ENCODE assay signal across 30 cellular contexts in the genomic region with DNA sequence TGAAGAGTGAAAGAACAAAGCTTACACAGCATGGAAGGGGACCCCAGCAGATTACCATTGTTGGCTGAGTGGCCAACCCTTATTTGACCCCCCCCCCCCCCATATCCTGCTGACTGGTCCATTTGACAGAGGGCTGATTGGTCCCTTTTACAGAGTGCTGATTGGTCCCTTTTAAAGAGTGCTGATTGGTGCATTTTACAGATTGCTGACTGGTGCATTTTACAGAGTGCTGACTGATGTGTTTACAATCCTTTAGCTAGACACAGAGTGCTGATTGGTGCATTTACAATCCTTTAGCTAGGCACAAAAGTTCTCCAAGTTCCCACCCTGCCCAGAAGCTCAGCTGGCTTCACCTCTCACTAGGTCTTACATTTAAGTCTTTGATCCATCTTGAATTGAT.
DNase-seq lines count a peak whose midpoint lies in the region; ATAC-seq, FAIRE-seq and TF ChIP-seq lines count a peak whose summit lies in the region.
"Had no signal": no experiment of that assay in that cellular context is flagged by ENCODE, and none has a peak within 500 bp of the region (broad histone marks: within the 10 kb centered on the region; RNA-seq: fewer than 3 reads in every experiment).

No MANE protein-coding gene starts in this region.

- TF ChIP-seq CTCF in HepG2 (CRISPR knock-in tag; IDR thresholded peaks at IDR 0.05), result no peak
- TF ChIP-seq CTCF in right lobe of liver (IDR thresholded peaks at IDR 0.05), result no peak
- no peak for TF ChIP-seq CTCF in A549 (IDR thresholded peaks at IDR 0.05)

- CTCF ChIA-PET in HepG2 (lab: Yijun Ruan, JAX; ENCODE audit: low intra/inter-chr PET ratio, low total read pairs) (no interaction called here), A549 (lab: Yijun Ruan, JAX) (no interaction called here)

- intact Hi-C loops in HepG2 (cut with micrococcal nuclease; ENCODE audit: unreplicated experiment) (no loop called here), right lobe of liver (cut with DNase I) (no loop called here)

- TF ChIP-seq POLR2A in HepG2 (IDR thresholded peaks at IDR 0.05; ENCODE audit: insufficient read depth in 1 of 2, low read depth in 2 of 2, low read length in 2 of 2) (no peak), right lobe of liver (IDR thresholded peaks at IDR 0.05) (no peak), A549 (IDR thresholded peaks at IDR 0.05; ENCODE audit: low read length) (no peak)

- POLR2A ChIA-PET in HepG2 (lab: Yijun Ruan, JAX) (no interaction called here), A549 (lab: Yijun Ruan, JAX) (no interaction called here)

- FAIRE-seq in HepG2 (lab: Jason Lieb, UNC), result no peak
- no peak for FAIRE-seq in A549 (lab: Jason Lieb, UNC)
- FAIRE-seq: A204.1, D721Med had no signal

- no peak overlapping the region for H2AFZ ChIP-seq in HepG2 (ENCODE audit: low read length)

- ATAC-seq in HepG2, result no peak
- ATAC-seq in right lobe of liver, result no peak
- ATAC-seq in A549, result no peak
- ATAC-seq: CD8-positive, alpha-beta T cell had no signal

- H3K4me3 ChIP-seq in HepG2 (replicated peaks in 1 of 3; ENCODE audit: insufficient read depth in 1 of 3, low read depth in 2 of 3, low read length in 3 of 3) (no peak overlapping the region), right lobe of liver (no peak overlapping the region), A549 (no peak overlapping the region)
- H3K4me3 ChIP-seq: BLaER1; BLaER1 treated with 17β-estradiol and CSF1 and Interleukin-3, amounts not matched to agents 10 nM and 100 nM had no signal

- no peak overlapping the region for H3K4me2 ChIP-seq in HepG2 (ENCODE audit: low read depth, low read length)
- no peak overlapping the region for H3K4me2 ChIP-seq in A549
- H3K4me2 ChIP-seq: BLaER1; BLaER1 treated with 17β-estradiol and CSF1 and Interleukin-3, amounts not matched to agents 10 nM and 100 nM had no signal

- TF ChIP-seq RAD21 in HepG2 (CRISPR knock-in tag; IDR thresholded peaks at IDR 0.05) (no peak), A549 (conservative IDR thresholded peaks at IDR 0.05 in 1 of 2, IDR thresholded peaks at IDR 0.05 in 1 of 2) (no peak)

- no peak overlapping the region for H3K9ac ChIP-seq in HepG2 (ENCODE audit: insufficient read depth, low read depth, low read length)
- H3K9ac ChIP-seq: BLaER1; BLaER1 treated with 17β-estradiol and CSF1 and Interleukin-3, amounts not matched to agents 10 nM and 100 nM had no signal

- no peaks in the 10 kb centered on the region for H3K36me3 ChIP-seq in HepG2 (replicated peaks in 1 of 2; ENCODE audit: control insufficient read depth in 1 of 2, insufficient read depth in 2 of 2, low read length in 2 of 2)
- no peaks in the 10 kb centered on the region for H3K36me3 ChIP-seq in right lobe of liver
- H3K36me3 ChIP-seq: BE2C; BLaER1; BLaER1 treated with 17β-estradiol and CSF1 and Interleukin-3, amounts not matched to agents 10 nM and 100 nM had no signal

- H3K27ac ChIP-seq in HepG2 (ENCODE audit: extremely low read length, insufficient read depth, low read length), result no peak overlapping the region
- H3K27ac ChIP-seq in right lobe of liver, result no peak overlapping the region
- no peak overlapping the region for H3K27ac ChIP-seq in A549
- H3K27ac ChIP-seq: 22Rv1; BLaER1; BLaER1 treated with 17β-estradiol and CSF1 and Interleukin-3, amounts not matched to agents 10 nM and 100 nM; C4-2B had no signal

- TF ChIP-seq EP300 in HepG2 (IDR thresholded peaks at IDR 0.05; ENCODE audit: low read depth in 2 of 2, low read length in 2 of 2), result no peak
- no peak for TF ChIP-seq EP300 in HepG2 (CRISPR knock-in tag; IDR thresholded peaks at IDR 0.05; ENCODE audit: borderline replicate concordance)
- no peak for TF ChIP-seq EP300 in A549 (IDR thresholded peaks at IDR 0.05)

- in situ Hi-C loops in HepG2 (cut with HindIII; ENCODE audit: extremely low pct_ligation_motif_present, low pct_unique_long_range_greater_than_20kb), result no loop called here

- no peaks in the 10 kb centered on the region for H3K4me1 ChIP-seq in HepG2 (ENCODE audit: insufficient read depth, low read length)
- no peaks in the 10 kb centered on the region for H3K4me1 ChIP-seq in right lobe of liver
- no peaks in the 10 kb centered on the region for H3K4me1 ChIP-seq in A549
- H3K4me1 ChIP-seq: BE2C; BLaER1; BLaER1 treated with 17β-estradiol and CSF1 and Interleukin-3, amounts not matched to agents 10 nM and 100 nM; Caco-2 had no signal

- H4K20me1 ChIP-seq in HepG2 (ENCODE audit: insufficient read depth, low read length), result no peaks in the 10 kb centered on the region
- H4K20me1 ChIP-seq: BLaER1; BLaER1 treated with 17β-estradiol and CSF1 and Interleukin-3, amounts not matched to agents 10 nM and 100 nM had no signal

- BruUV-seq in HepG2 (replicated peaks; lab: Mats Ljungman, UMichigan), result no TSS peak

- H3K27me3 ChIP-seq in HepG2 (ENCODE audit: control insufficient read depth in 1 of 2, insufficient read depth in 2 of 2, low read length in 2 of 2) (no peaks in the 10 kb centered on the region), right lobe of liver (no peaks in the 10 kb centered on the region)
- H3K27me3 ChIP-seq: BE2C; BLaER1; BLaER1 treated with 17β-estradiol and CSF1 and Interleukin-3, amounts not matched to agents 10 nM and 100 nM had no signal

- H3K79me2 ChIP-seq in HepG2 (ENCODE audit: insufficient read depth, low read length), result no peaks in the 10 kb centered on the region

- no peak for DNase-seq in HepG2 (ENCODE audit: low spot score)
- DNase-seq in right lobe of liver, result no peak
- no peak for DNase-seq in A549 (ENCODE audit: low read depth in 1 of 2, low spot score in 1 of 2)
- DNase-seq in GOT3 (lab: John Stamatoyannopoulos, UW), result no peak
- DNase-seq: 8988T; ACHN; AML-193; BE2C; C1 segment of cervical spinal cord; Caco-2; Calu3; CD4-positive, alpha-beta memory T cell; CD4-positive, alpha-beta T cell; CD4-positive, CD25-positive, alpha-beta regulatory T cell; CD8-positive, alpha-beta memory T cell; CD8-positive, alpha-beta T cell; COR-L47; DMS 273 treated with DMSO at 0.1 percent for 48 hours; DMS153; DMS53; DMS79; DMS79 treated with DMSO at 0.1 percent for 48 hours; DND-41; EL had no signal

- H3K9me3 ChIP-seq in HepG2 (ENCODE audit: low read length) (peaks cover 38% of the 10 kb centered on the region; the same call in 1 of the 2 replicates), right lobe of liver (no peaks in the 10 kb centered on the region), A549 (no peaks in the 10 kb centered on the region)
- H3K9me3 ChIP-seq: BE2C; BLaER1; BLaER1 treated with 17β-estradiol and CSF1 and Interleukin-3, amounts not matched to agents 10 nM and 100 nM; Caco-2 had no signal

TF ChIP-seq in HepG2, 621 proteins besides CTCF, POLR2A, EP300 and RAD21:
- peak; percentile 61 for TF ChIP-seq MAFF (IDR thresholded peaks at IDR 0.05; ENCODE audit: low read depth, low read length)
- TF ChIP-seq, protein P1, sequence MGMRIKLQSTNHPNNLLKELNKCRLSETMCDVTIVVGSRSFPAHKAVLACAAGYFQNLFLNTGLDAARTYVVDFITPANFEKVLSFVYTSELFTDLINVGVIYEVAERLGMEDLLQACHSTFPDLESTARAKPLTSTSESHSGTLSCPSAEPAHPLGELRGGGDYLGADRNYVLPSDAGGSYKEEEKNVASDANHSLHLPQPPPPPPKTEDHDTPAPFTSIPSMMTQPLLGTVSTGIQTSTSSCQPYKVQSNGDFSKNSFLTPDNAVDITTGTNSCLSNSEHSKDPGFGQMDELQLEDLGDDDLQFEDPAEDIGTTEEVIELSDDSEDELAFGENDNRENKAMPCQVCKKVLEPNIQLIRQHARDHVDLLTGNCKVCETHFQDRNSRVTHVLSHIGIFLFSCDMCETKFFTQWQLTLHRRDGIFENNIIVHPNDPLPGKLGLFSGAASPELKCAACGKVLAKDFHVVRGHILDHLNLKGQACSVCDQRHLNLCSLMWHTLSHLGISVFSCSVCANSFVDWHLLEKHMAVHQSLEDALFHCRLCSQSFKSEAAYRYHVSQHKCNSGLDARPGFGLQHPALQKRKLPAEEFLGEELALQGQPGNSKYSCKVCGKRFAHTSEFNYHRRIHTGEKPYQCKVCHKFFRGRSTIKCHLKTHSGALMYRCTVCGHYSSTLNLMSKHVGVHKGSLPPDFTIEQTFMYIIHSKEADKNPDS (CRISPR knock-in tag; IDR thresholded peaks at IDR 0.05), result no peak
- TF ChIP-seq MAFK (conservative IDR thresholded peaks at IDR 0.05 in 1 of 2, IDR thresholded peaks at IDR 0.05 in 1 of 2; ENCODE audit: low read length in 2 of 2), result peak in 1 of 2 experiments; percentile 66; a peak in 3 of 4 replicates

TF ChIP-seq in A549, 52 proteins besides CTCF, POLR2A, EP300 and RAD21:
- TF ChIP-seq KDM5A (IDR thresholded peaks at IDR 0.05) (no peak), MAFK (IDR thresholded peaks at IDR 0.05; ENCODE audit: partially characterized antibody) (peak; percentile 42), RNF2 (IDR thresholded peaks at IDR 0.05; ENCODE audit: borderline replicate concordance, low read depth) (no peak), TP53 (CRISPR knock-in tag; IDR thresholded peaks at IDR 0.05) (no peak)
- TF ChIP-seq, protein P2, sequence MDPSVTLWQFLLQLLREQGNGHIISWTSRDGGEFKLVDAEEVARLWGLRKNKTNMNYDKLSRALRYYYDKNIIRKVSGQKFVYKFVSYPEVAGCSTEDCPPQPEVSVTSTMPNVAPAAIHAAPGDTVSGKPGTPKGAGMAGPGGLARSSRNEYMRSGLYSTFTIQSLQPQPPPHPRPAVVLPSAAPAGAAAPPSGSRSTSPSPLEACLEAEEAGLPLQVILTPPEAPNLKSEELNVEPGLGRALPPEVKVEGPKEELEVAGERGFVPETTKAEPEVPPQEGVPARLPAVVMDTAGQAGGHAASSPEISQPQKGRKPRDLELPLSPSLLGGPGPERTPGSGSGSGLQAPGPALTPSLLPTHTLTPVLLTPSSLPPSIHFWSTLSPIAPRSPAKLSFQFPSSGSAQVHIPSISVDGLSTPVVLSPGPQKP (IDR thresholded peaks at IDR 0.05; ENCODE audit: low read depth, low read length), result no peak
